ENCODE assay signal across 14 cellular contexts in the genomic region with DNA sequence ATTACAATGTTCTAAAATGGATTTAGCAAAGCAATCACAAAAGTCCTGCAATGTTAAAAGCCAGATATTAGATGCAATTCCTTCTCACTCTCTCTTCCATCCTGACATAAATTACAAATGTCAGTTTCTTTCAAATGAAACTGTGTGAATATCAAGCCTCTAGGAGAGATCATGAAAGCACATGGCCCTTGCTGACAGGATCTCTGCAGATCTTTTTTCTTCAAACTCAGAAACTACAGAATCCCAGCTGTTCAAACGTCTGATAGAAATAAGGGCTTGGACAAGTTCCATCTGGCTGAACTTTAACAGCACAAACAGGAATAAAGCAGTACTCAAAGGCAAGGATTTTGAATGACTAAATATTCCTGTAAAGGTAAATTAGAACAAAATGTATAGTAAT. TPM values are rescaled to one million over a fixed set of nuclear protein-coding genes. Genes with fewer than 3 reads are reported as not detected.
A peak's percentile ranks its signal among the peaks of the same experiment; 100 is the strongest.
DNase-seq lines count a peak whose midpoint lies in the region; ATAC-seq, FAIRE-seq and TF ChIP-seq lines count a peak whose summit lies in the region.
"Had no signal": no experiment of that assay in that cellular context is flagged by ENCODE, and none has a peak within 500 bp of the region (broad histone marks: within the 10 kb centered on the region; RNA-seq: fewer than 3 reads in every experiment).

No MANE protein-coding gene starts in this region.

- H3K4me1 ChIP-seq in A549 (peaks cover 8% of the 10 kb centered on the region; the same call in 1 of the 3 replicates), neuronal stem cell (ENCODE audit: control insufficient read depth in 2 of 2, insufficient read depth in 1 of 2, low read depth in 1 of 2, low read length in 2 of 2) (no peaks in the 10 kb centered on the region)

- H4K8ac ChIP-seq in neuronal stem cell (ENCODE audit: low read depth, low read length) = no peak overlapping the region

- H3K9ac ChIP-seq in neuronal stem cell (ENCODE audit: low read depth, low read length, poor library complexity) = no peak overlapping the region
- H3K9ac ChIP-seq: KMS-11 had no signal

- ATAC-seq in A549 (no peak), left colon (peak; percentile 46), HG02610 (IDR thresholded peaks at IDR 0.05; ENCODE audit: unreplicated experiment) (no peak)
- ATAC-seq: naive thymus-derived CD4-positive, alpha-beta T cell had no signal

- peak overlapping the region; percentile 16 to 34; a peak in 1 of 6 replicates for H3K27ac ChIP-seq in A549
- H3K27ac ChIP-seq in neuronal stem cell (replicated peaks; ENCODE audit: low read length) = no peak overlapping the region
- H3K27ac ChIP-seq: KMS-11 had no signal

- H2BK5ac ChIP-seq in neuronal stem cell (ENCODE audit: low read length) = no peak overlapping the region

- H3K23ac ChIP-seq in neuronal stem cell (ENCODE audit: low read depth, low read length, poor library complexity) = no peak overlapping the region

- no peaks in the 10 kb centered on the region for H3K79me1 ChIP-seq in neuronal stem cell (ENCODE audit: low read depth, low read length)

- CTCF ChIA-PET in A549 (lab: Yijun Ruan, JAX) = no interaction called here

- H3K4me3 ChIP-seq in A549 = no peak overlapping the region
- no peak overlapping the region for H3K4me3 ChIP-seq in neuronal stem cell (ENCODE audit: low read length in 2 of 2)

- H3K36me3 ChIP-seq in neuronal stem cell (replicated peaks in 1 of 2; ENCODE audit: control insufficient read depth in 2 of 2, insufficient read depth in 2 of 2, low read length in 2 of 2) = no peaks in the 10 kb centered on the region

- H3K4me2 ChIP-seq in A549 (peak overlapping the region; percentile 26; the same call in 1 of the 3 replicates), neuronal stem cell (ENCODE audit: insufficient read depth, low read length, poor library complexity, severe bottlenecking) (no peak overlapping the region)
- H3K4me2 ChIP-seq: KMS-11 had no signal

- FAIRE-seq in A549 (lab: Jason Lieb, UNC) (no peak), GM19239 (lab: Jason Lieb, UNC) (no peak)
- FAIRE-seq: H1 had no signal

- H2BK120ac ChIP-seq in neuronal stem cell (ENCODE audit: low read depth, low read length) = no peak overlapping the region

- TF ChIP-seq RAD21 in A549 (conservative IDR thresholded peaks at IDR 0.05 in 1 of 2, IDR thresholded peaks at IDR 0.05 in 1 of 2) = no peak

- intact Hi-C loops in left colon (cut with DNase I, micrococcal nuclease) = no loop called here

- H2AFZ ChIP-seq in neuronal stem cell (ENCODE audit: low read length) = no peak overlapping the region

- no peak overlapping the region for H3K4ac ChIP-seq in neuronal stem cell (ENCODE audit: low read length)

- POLR2A ChIA-PET in A549 (lab: Yijun Ruan, JAX) = no interaction called here

- H2BK15ac ChIP-seq in neuronal stem cell (ENCODE audit: low read length) = no peak overlapping the region

- no peaks in the 10 kb centered on the region for H3K27me3 ChIP-seq in neuronal stem cell (ENCODE audit: control insufficient read depth in 3 of 3, insufficient read depth in 3 of 3, low read depth in 1 of 3, low read length in 3 of 3)

- H3K14ac ChIP-seq in neuronal stem cell (ENCODE audit: low read length) = no peak overlapping the region

- DNase-seq in A549 (ENCODE audit: low read depth in 1 of 2, low spot score in 1 of 2) (no peak), NCI-H1694 (lab: John Stamatoyannopoulos, UW) (peak; percentile 70), brain pericyte (ENCODE audit: low read depth, low spot score) (peak; percentile 31), left colon (no peak), NCI-H2107 treated with DMSO at 0.1 percent for 48 hours (lab: John Stamatoyannopoulos, UW; ENCODE audit: unreplicated experiment) (no peak), neuronal stem cell (ENCODE audit: low spot score) (no peak), GM19239 (ENCODE audit: insufficient read length, low spot score) (no peak)
- DNase-seq: activated naive CD4-positive, alpha-beta T cell treated with anti-CD3 and anti-CD28 coated beads, Interleukin-2, amount 10 ng/mL, durations not matched to agents 7 days and 5 days; effector CD4-positive, alpha-beta T cell; naive thymus-derived CD4-positive, alpha-beta T cell; stimulated activated naive CD4-positive, alpha-beta T cell had no signal

- no peak overlapping the region for H4K91ac ChIP-seq in neuronal stem cell (ENCODE audit: low read depth, low read length, poor library complexity)

- TF ChIP-seq POLR2A in A549 (IDR thresholded peaks at IDR 0.05; ENCODE audit: low read length) = no peak

- WGBS in A549 (ENCODE audit: missing lambda C conversion rate) = 9% methylated on average over 1 of the region's 1 CpG
- no CpG with 5 or more reads among the region's 1 CpG for WGBS in neuronal stem cell (ENCODE audit: extremely low coverage in 2 of 2, insufficient read length in 2 of 2, insufficient replicate concordance in 1 of 2), 2 donors

- no peak overlapping the region for H3K18ac ChIP-seq in neuronal stem cell (ENCODE audit: low read length)

- no peak for TF ChIP-seq EP300 in A549 (IDR thresholded peaks at IDR 0.05)

- H2BK12ac ChIP-seq in neuronal stem cell (ENCODE audit: low read length) = no peak overlapping the region

- H3K9me3 ChIP-seq in A549 = peaks cover 29% of the 10 kb centered on the region
- peaks cover 4 to 28% of the 10 kb centered on the region in 2 donors for H3K9me3 ChIP-seq in neuronal stem cell (replicated peaks in 1 of 2; ENCODE audit: control insufficient read depth in 2 of 2, insufficient read depth in 1 of 2, low read depth in 1 of 2, low read length in 2 of 2)

- no peak overlapping the region for H2AK5ac ChIP-seq in neuronal stem cell (ENCODE audit: low read depth, low read length)

- TF ChIP-seq CTCF in A549 (IDR thresholded peaks at IDR 0.05) = no peak

TF ChIP-seq in A549, 52 proteins besides CTCF, POLR2A, EP300 and RAD21:
- TF ChIP-seq FOXS1 (CRISPR knock-in tag; IDR thresholded peaks at IDR 0.05) (no peak), MAFK (IDR thresholded peaks at IDR 0.05; ENCODE audit: partially characterized antibody) (no peak), KDM1A (IDR thresholded peaks at IDR 0.05; ENCODE audit: low read depth) (no peak), CHD4 (IDR thresholded peaks at IDR 0.05; ENCODE audit: borderline replicate concordance) (no peak), RFX5 (IDR thresholded peaks at IDR 0.05) (no peak), SREBF2 (IDR thresholded peaks at IDR 0.05) (no peak), HOXA7 (CRISPR knock-in tag; IDR thresholded peaks at IDR 0.05) (no peak), PBX3 (IDR thresholded peaks at IDR 0.05) (no peak), JUNB (IDR thresholded peaks at IDR 0.05) (no peak)

RNA-seq across cellular contexts. Expression of gene PDE1A, which starts 47.6 kb away (rescaled TPM):
- polyA plus RNA-seq in A549 (2011; rRNA removed) = 2.7 and 3.2 TPM in 2 replicates
- polyA plus RNA-seq in A549 (2012; cell fraction: cytosol; rRNA removed) = 0.29 and 0.30 TPM in 2 replicates
- polyA plus RNA-seq in A549 (2012; cell fraction: nucleus; rRNA removed) = 0.11 and 0.20 TPM in 2 replicates
- 0.18 to 0.28 TPM (median 0.26 TPM) in 3 replicates for polyA plus RNA-seq in A549 (2017; fragmentation: RNase III; extraction: RNeasy Plus Mini Kit Qiagen cat#74134 plus additional on column Dnase treatment)
- 2.0 and 3.5 TPM in 2 replicates for polyA minus RNA-seq in A549 (2011; rRNA and poly(A)+ RNA removed)
- 1 to 10 TPM; 2.2 to 4.0 TPM for total RNA-seq in left colon
- polyA plus RNA-seq in neuronal stem cell (2013, experiment 1 of 2) = 0.03 TPM
- polyA plus RNA-seq in neuronal stem cell (2013, experiment 2 of 2) = 0.04 TPM
- total RNA-seq: naive thymus-derived CD4-positive, alpha-beta T cell had no signal
- polyA plus RNA-seq: H1; naive thymus-derived CD4-positive, alpha-beta T cell had no signal

Comparison
In these comparisons a context has a peak if more than half of its experiments do, and no peak if none do; other contexts are left out.
1. DNase-seq: peak in NCI-H1694 (single experiment) and brain pericyte (single experiment); none in A549 (0 of 2), left colon (0 of 2), NCI-H2107 treated with DMSO at 0.1 percent for 48 hours (single experiment), neuronal stem cell (single experiment) and GM19239 (single experiment).